23 cellular contexts compared by ENCODE assay signal in the genomic region with DNA sequence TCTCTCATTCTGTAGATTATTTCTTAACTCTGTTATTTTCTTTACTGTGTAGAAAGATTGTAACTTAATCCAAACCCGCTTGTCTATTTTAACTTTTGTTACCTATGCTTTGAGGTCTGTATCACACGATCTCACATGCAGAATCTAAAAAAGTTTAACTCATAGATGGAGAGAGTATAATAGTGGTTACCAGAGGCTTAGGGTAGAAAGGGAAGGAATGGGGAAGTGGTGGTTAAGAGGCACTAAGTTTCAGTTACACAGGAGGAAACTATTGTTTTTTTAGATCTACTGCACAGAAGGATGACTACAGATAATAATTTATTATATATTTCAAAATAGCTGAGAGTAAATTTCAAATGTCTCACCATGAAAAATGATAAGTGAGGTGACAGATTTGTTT.
DNase-seq lines count a peak whose midpoint lies in the region; ATAC-seq and TF ChIP-seq lines count a peak whose summit lies in the region.
"Had no signal": no experiment of that assay in that cellular context is flagged by ENCODE, and none has a peak within 500 bp of the region (broad histone marks: within the 10 kb centered on the region; RNA-seq: fewer than 3 reads in every experiment).

No MANE protein-coding gene starts in this region.

- TF ChIP-seq CTCF in HL-60 (IDR thresholded peaks at IDR 0.05; ENCODE audit: insufficient read depth, low read length), result no peak
- TF ChIP-seq CTCF in progenitor cell of endocrine pancreas (IDR thresholded peaks at IDR 0.05; ENCODE audit: unreplicated experiment), result no peak

- no peak overlapping the region for H3K4me3 Mint-ChIP-seq in progenitor cell of endocrine pancreas (ENCODE audit: low read depth)
- H3K4me3 Mint-ChIP-seq: dendritic cell treated with granulocyte-macrophage colony-stimulating factor and Interleukin-4, amounts not matched to agents 40 ng/mL and 50 ng/mL, for 4 days; memory B cell; T-cell had no signal

- no peaks in the 10 kb centered on the region for H3K36me3 Mint-ChIP-seq in progenitor cell of endocrine pancreas (ENCODE audit: insufficient read depth)
- H3K36me3 Mint-ChIP-seq: memory B cell, T-cell had no signal

- peaks cover 3% of the 10 kb centered on the region for H3K9me3 Mint-ChIP-seq in progenitor cell of endocrine pancreas (ENCODE audit: low read depth)
- H3K9me3 Mint-ChIP-seq: memory B cell had no signal

- H3K4me1 Mint-ChIP-seq in progenitor cell of endocrine pancreas (ENCODE audit: low read depth), result no peaks in the 10 kb centered on the region
- H3K4me1 Mint-ChIP-seq: memory B cell, T-cell had no signal

- ATAC-seq in GM18519 (IDR thresholded peaks at IDR 0.05; ENCODE audit: low FRiP score, unreplicated experiment), result peak; percentile 76
- no peak for ATAC-seq in HG03196 (IDR thresholded peaks at IDR 0.05; ENCODE audit: unreplicated experiment)
- ATAC-seq: left cardiac atrium, T-cell had no signal

- peak overlapping the region; percentile 64 for H3K27ac ChIP-seq in HL-60 (replicated peaks)
- H3K27ac ChIP-seq: adrenal gland, right atrium auricular region, VCaP had no signal

- no peaks in the 10 kb centered on the region for H3K27me3 Mint-ChIP-seq in progenitor cell of endocrine pancreas
- H3K27me3 Mint-ChIP-seq: dendritic cell treated with granulocyte-macrophage colony-stimulating factor and Interleukin-4, amounts not matched to agents 40 ng/mL and 50 ng/mL, for 4 days; memory B cell; T-cell had no signal

- H3K27ac Mint-ChIP-seq in progenitor cell of endocrine pancreas, result peak overlapping the region; percentile 19
- H3K27ac Mint-ChIP-seq: dendritic cell treated with granulocyte-macrophage colony-stimulating factor and Interleukin-4, amounts not matched to agents 40 ng/mL and 50 ng/mL, for 4 days; memory B cell; T-cell had no signal

- DNase-seq in HL-60 (ENCODE audit: low read depth in 1 of 2, low spot score in 1 of 2) (peak; percentile 23 to 44), NOMO-1 treated with dmso at 0.1 percent for 144 hours (lab: John Stamatoyannopoulos, UW; ENCODE audit: unreplicated experiment) (peak; percentile 87), progenitor cell of endocrine pancreas (ENCODE audit: low spot score, unreplicated experiment) (no peak), putamen (ENCODE audit: low spot score) (no peak), DMS79 treated with DMSO at 0.1 percent for 48 hours (lab: John Stamatoyannopoulos, UW) (no peak)
- DNase-seq in activated effector memory CD4-positive, alpha-beta T cell treated with Interleukin-2 at 50 U/mL for 16 hours, result no peak
- DNase-seq: activated gamma-delta T cell treated with Interleukin-2 at 50 U/mL for 16 hours, adrenal gland, glutamatergic neuron, H7, IMR-90, left cardiac atrium, NCI-H1105, NCI-H2081 treated with DMSO at 0.1 percent for 48 hours, NCI-H510A treated with DMSO at 0.1 percent for 48 hours, occipital lobe, T-cell had no signal

- no peak overlapping the region for H3K4me3 ChIP-seq in HL-60 (replicated peaks; ENCODE audit: insufficient read depth, low read length)
- H3K4me3 ChIP-seq: adrenal gland, right atrium auricular region had no signal

- no peaks in the 10 kb centered on the region for H3K27me3 ChIP-seq in HL-60 (ENCODE audit: insufficient read depth, poor library complexity, severe bottlenecking)
- H3K27me3 ChIP-seq: adrenal gland, right atrium auricular region had no signal

Comparison
In these comparisons a context has a peak if more than half of its experiments do, and no peak if none do; other contexts are left out.
1. DNase-seq: peak in HL-60 (2 of 2) and NOMO-1 treated with dmso at 0.1 percent for 144 hours (single experiment); none in progenitor cell of endocrine pancreas (single experiment), putamen (single experiment), DMS79 treated with DMSO at 0.1 percent for 48 hours (single experiment) and activated effector memory CD4-positive, alpha-beta T cell treated with Interleukin-2 at 50 U/mL for 16 hours (single experiment).